1 cellular context compared by ENCODE assay signal in the genomic region with DNA sequence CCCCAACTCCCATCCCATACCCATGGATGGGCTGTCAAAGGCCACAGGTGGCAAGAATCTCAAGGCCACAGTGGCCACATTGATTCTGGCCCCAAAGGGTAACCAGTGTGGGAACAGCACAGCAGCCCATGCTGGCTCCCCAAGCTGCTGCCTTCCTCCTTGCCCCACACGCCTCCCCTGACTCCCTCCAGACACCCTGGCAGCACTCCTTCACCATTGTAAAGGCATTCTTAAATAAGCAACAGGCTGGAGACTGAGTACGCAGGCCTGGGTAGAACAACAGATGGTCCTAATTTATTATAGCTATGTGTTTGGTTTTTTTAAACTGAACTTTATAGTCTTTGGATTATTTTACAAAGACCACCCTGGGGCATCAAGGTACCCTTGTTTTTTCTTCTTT.
TF ChIP-seq lines count a peak whose summit lies in the region.

No MANE protein-coding gene starts in this region.

TF ChIP-seq in HEK293, 187 proteins besides CTCF, POLR2A, EP300 and RAD21 (continued from another document):
- TF ChIP-seq, protein P1, sequence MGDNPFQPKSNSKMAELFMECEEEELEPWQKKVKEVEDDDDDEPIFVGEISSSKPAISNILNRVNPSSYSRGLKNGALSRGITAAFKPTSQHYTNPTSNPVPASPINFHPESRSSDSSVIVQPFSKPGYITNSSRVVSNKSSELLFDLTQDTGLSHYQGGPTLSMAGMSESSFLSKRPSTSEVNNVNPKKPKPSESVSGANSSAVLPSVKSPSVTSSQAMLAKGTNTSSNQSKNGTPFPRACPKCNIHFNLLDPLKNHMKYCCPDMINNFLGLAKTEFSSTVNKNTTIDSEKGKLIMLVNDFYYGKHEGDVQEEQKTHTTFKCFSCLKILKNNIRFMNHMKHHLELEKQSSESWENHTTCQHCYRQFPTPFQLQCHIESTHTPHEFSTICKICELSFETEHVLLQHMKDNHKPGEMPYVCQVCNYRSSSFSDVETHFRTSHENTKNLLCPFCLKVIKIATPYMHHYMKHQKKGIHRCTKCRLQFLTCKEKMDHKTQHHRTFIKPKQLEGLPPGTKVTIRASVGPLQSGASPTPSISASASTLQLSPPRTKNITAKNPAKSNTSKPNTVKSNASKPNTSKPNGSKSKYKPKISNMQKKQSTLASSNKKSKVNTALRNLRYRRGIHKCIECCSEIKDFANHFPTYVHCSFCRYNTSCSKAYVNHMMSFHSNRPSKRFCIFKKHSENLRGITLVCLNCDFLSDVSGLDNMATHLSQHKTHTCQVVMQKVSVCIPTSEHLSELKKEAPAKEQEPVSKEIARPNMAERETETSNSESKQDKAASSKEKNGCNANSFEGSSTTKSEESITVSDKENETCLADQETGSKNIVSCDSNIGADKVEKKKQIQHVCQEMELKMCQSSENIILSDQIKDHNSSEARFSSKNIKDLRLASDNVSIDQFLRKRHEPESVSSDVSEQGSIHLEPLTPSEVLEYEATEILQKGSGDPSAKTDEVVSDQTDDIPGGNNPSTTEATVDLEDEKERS (tag by site-specific recombination; IDR thresholded peaks at IDR 0.05), result no peak
- TF ChIP-seq, protein P2, sequence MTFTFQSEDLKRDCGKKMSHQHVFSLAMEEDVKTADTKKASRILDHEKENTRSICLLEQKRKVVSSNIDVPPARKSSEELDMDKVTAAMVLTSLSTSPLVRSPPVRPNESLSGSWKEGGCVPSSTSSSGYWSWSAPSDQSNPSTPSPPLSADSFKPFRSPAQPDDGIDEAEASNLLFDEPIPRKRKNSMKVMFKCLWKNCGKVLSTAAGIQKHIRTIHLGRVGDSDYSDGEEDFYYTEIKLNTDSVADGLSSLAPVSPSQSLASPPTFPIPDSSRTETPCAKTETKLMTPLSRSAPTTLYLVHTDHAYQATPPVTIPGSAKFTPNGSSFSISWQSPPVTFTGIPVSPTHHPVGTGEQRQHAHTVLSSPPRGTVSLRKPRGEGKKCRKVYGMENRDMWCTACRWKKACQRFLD (tag by site-specific recombination; IDR thresholded peaks at IDR 0.05), result no peak
- TF ChIP-seq, protein P3, sequence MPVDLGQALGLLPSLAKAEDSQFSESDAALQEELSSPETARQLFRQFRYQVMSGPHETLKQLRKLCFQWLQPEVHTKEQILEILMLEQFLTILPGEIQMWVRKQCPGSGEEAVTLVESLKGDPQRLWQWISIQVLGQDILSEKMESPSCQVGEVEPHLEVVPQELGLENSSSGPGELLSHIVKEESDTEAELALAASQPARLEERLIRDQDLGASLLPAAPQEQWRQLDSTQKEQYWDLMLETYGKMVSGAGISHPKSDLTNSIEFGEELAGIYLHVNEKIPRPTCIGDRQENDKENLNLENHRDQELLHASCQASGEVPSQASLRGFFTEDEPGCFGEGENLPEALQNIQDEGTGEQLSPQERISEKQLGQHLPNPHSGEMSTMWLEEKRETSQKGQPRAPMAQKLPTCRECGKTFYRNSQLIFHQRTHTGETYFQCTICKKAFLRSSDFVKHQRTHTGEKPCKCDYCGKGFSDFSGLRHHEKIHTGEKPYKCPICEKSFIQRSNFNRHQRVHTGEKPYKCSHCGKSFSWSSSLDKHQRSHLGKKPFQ (tag by site-specific recombination; IDR thresholded peaks at IDR 0.05), result no peak
- TF ChIP-seq ZFHX2 (tag by site-specific recombination; conservative IDR thresholded peaks at IDR 0.05) (no peak), ZNF658 (tag by site-specific recombination; IDR thresholded peaks at IDR 0.05) (no peak), ZNF366 (tag by site-specific recombination; conservative IDR thresholded peaks at IDR 0.05) (no peak), TCF7L2 (IDR thresholded peaks at IDR 0.05; ENCODE audit: borderline replicate concordance, low read depth, low read length) (no peak), ZNF416 (tag by site-specific recombination; IDR thresholded peaks at IDR 0.05) (no peak)
- TF ChIP-seq, protein P4, sequence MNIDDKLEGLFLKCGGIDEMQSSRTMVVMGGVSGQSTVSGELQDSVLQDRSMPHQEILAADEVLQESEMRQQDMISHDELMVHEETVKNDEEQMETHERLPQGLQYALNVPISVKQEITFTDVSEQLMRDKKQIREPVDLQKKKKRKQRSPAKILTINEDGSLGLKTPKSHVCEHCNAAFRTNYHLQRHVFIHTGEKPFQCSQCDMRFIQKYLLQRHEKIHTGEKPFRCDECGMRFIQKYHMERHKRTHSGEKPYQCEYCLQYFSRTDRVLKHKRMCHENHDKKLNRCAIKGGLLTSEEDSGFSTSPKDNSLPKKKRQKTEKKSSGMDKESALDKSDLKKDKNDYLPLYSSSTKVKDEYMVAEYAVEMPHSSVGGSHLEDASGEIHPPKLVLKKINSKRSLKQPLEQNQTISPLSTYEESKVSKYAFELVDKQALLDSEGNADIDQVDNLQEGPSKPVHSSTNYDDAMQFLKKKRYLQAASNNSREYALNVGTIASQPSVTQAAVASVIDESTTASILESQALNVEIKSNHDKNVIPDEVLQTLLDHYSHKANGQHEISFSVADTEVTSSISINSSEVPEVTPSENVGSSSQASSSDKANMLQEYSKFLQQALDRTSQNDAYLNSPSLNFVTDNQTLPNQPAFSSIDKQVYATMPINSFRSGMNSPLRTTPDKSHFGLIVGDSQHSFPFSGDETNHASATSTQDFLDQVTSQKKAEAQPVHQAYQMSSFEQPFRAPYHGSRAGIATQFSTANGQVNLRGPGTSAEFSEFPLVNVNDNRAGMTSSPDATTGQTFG (tag by site-specific recombination; IDR thresholded peaks at IDR 0.05; ENCODE audit: borderline replicate concordance), result no peak
TF ChIP-seq in HEK293: peak in this region for 3.
